8 cellular contexts compared by ENCODE assay signal in genomic region chr3:181712190-181712504, GRCh38. TPM values are rescaled to one million over a fixed set of nuclear protein-coding genes. Genes with fewer than 3 reads are reported as not detected.
DNase-seq lines count a peak whose midpoint lies in the region; ATAC-seq and TF ChIP-seq lines count a peak whose summit lies in the region.

No MANE protein-coding gene starts in this region.

- H3K4me1 ChIP-seq in iPS-20b (ENCODE audit: insufficient read depth, low read length) (peaks cover 28% of the 10 kb centered on the region; the same call in 1 of the 2 replicates), spleen (peaks cover 13 to 40% (median 35%) of the 10 kb centered on the region in 6 donors)

- DNase-seq in NCI-H2227 (lab: John Stamatoyannopoulos, UW; ENCODE audit: unreplicated experiment) (peak; percentile 61), NCI-H2227 treated with DMSO at 0.1 percent for 48 hours (lab: John Stamatoyannopoulos, UW) (no peak), WERI-Rb-1 (no peak), spleen (no peak), globus pallidus (ENCODE audit: low spot score) (no peak)

- TF ChIP-seq CTCF in WERI-Rb-1 (IDR thresholded peaks at IDR 0.05; ENCODE audit: low read depth, low read length) = no peak
- no peak for TF ChIP-seq CTCF in spleen (IDR thresholded peaks at IDR 0.05 in 8 of 11, conservative IDR thresholded peaks at IDR 0.05 in 3 of 11)

- H3K27me3 ChIP-seq in WERI-Rb-1 (ENCODE audit: insufficient read depth, low read depth, severe bottlenecking) (peaks cover 92% of the 10 kb centered on the region), iPS-20b (ENCODE audit: insufficient read depth, low read length) (no peaks in the 10 kb centered on the region), spleen (replicated peaks in 1 of 7) (peaks cover 20 to 100% (median 98%) of the 10 kb centered on the region in 7 donors)

- WGBS in spleen, 5 donors = 1 to 5% (median 3%) methylated on average over 12 to 41 of the region's 41 CpGs

- intact Hi-C loops in spleen (cut with DNase I; ENCODE audit: low total_unique reads) = no loop called here

- no peak for TF ChIP-seq POLR2A in spleen (IDR thresholded peaks at IDR 0.05)

- no peaks in the 10 kb centered on the region for H3K36me3 ChIP-seq in WERI-Rb-1
- peaks cover 42% of the 10 kb centered on the region for H3K36me3 ChIP-seq in iPS-20b (ENCODE audit: insufficient read depth, low read depth, low read length)
- no peaks in the 10 kb centered on the region for H3K36me3 ChIP-seq in spleen

- H3K27ac ChIP-seq in WERI-Rb-1 = no peak overlapping the region
- no peak overlapping the region for H3K27ac ChIP-seq in iPS-20b (ENCODE audit: low read length)
- H3K27ac ChIP-seq in spleen = no peak overlapping the region

- H3K4me3 ChIP-seq in WERI-Rb-1 (ENCODE audit: low read depth, low read length) (peak overlapping the region; percentile 41), iPS-20b (ENCODE audit: low read length) (peak overlapping the region; percentile 96), spleen (peak overlapping the region in 6 of 8 donors; percentile 15 to 60 (median 29))

- ATAC-seq in HG02981 (IDR thresholded peaks at IDR 0.05; ENCODE audit: unreplicated experiment) (no peak), GM21526 (IDR thresholded peaks at IDR 0.05; ENCODE audit: low FRiP score, unreplicated experiment) (no peak)

- peak overlapping the region; percentile 98; the same call in 1 of the 2 replicates for H3K9ac ChIP-seq in iPS-20b (ENCODE audit: low read depth, low read length)

- H3K9me3 ChIP-seq in WERI-Rb-1 (ENCODE audit: severe bottlenecking) (no peaks in the 10 kb centered on the region), iPS-20b (ENCODE audit: insufficient read depth, low read depth, low read length) (no peaks in the 10 kb centered on the region), spleen (peaks cover 0 to 17% (median 0%) of the 10 kb centered on the region in 8 donors)

RNA-seq across cellular contexts. Expression of gene SOX2, which starts 0.4 kb away (rescaled TPM):
- under 1 TPM in 2 of 7 donors, not detected in 5; 0.10 to 0.43 TPM for total RNA-seq in spleen
- under 1 TPM; 0.02 to 0.54 (median 0.05) TPM for polyA plus RNA-seq in spleen

Comparison
In these comparisons a context has a peak if more than half of its experiments do, and no peak if none do; other contexts are left out.
1. H3K4me3 ChIP-seq: peak in every context shown above with its lines; median percentile 96 in iPS-20b; 41 in WERI-Rb-1; 29 in spleen.